25 cellular contexts compared by ENCODE assay signal in genomic region chr5:175629231-175629630, GRCh38.
"Had no signal": no experiment of that assay in that cellular context is flagged by ENCODE, and none has a peak within 500 bp of the region (broad histone marks: within the 10 kb centered on the region; RNA-seq: fewer than 3 reads in every experiment).

No MANE protein-coding gene starts in this region.

- H3K4me3 ChIP-seq: left lung, lung, pancreas, psoas muscle, right atrium auricular region, right lobe of liver, smooth muscle cell, tibial nerve, uterus had no signal

- H3K27ac ChIP-seq: left lung, pancreas, psoas muscle, right atrium auricular region, right lobe of liver, tibial nerve, uterus had no signal

- H3K9me3 ChIP-seq: pancreas, psoas muscle, right lobe of liver, uterus had no signal

- DNase-seq: hypothalamus; immature natural killer cell; kidney; left colon; left lung; mesendoderm; naive B cell; natural killer cell; nephron progenitor cell; nucleus accumbens; pancreas; psoas muscle; right lobe of liver; stimulated activated CD4-positive, alpha-beta T cell treated with anti-CD3 and anti-CD28 coated beads, Interleukin-1b, Interleukin-23, amount 100 ng/mL, for 48 hours; stimulated activated CD4-positive, alpha-beta T cell treated with anti-CD3 and anti-CD28 coated beads, Interleukin-2, amount 100 ng/mL, for 48 hours; stimulated activated CD4-positive, alpha-beta T cell treated with anti-CD3 and anti-CD28 coated beads, Interleukin-4, amount 100 ng/mL, for 4 hours; stimulated activated CD8-positive, alpha-beta memory T cell treated with anti-CD3 and anti-CD28 coated beads, Interleukin-4, amount 100 ng/mL, for 48 hours; stimulated activated naive CD4-positive, alpha-beta T cell treated with Interleukin-2 at 50 U/mL for 16 hours; stimulated activated naive CD8-positive, alpha-beta T cell treated with anti-CD3 and anti-CD28 coated beads, Interleukin-15, amount 100 ng/mL, for 72 hours; substantia nigra; uterus had no signal

- H3K4me2 ChIP-seq: smooth muscle cell had no signal

- H3K36me3 ChIP-seq: left lung, pancreas, right atrium auricular region, right lobe of liver, tibial nerve, uterus had no signal

- H3K27me3 ChIP-seq: pancreas, right atrium auricular region, right lobe of liver, tibial nerve, uterus had no signal
